In genomic region chr22:48819991-48820390, GRCh38 we compare ENCODE assay signal across 29 cellular contexts.
"Had no signal": no experiment of that assay in that cellular context is flagged by ENCODE, and none has a peak within 500 bp of the region (broad histone marks: within the 10 kb centered on the region; RNA-seq: fewer than 3 reads in every experiment).

No MANE protein-coding gene starts in this region.

- H3K4me1 Mint-ChIP-seq: activated B cell treated with CpG ODN at 0.5 μM for 24 hours; activated CD4-positive, alpha-beta T cell treated with anti-CD3 and anti-CD28 coated beads, Interleukin-2, amount 10 ng/mL, durations not matched to agents 24 days and 14 days; activated CD8-positive, alpha-beta memory T cell treated with anti-CD3 and anti-CD28 coated beads, Interleukin-2, amount 10 ng/mL, durations not matched to agents 7 days and 5 days; activated naive CD8-positive, alpha-beta T cell treated with anti-CD3 and anti-CD28 coated beads, Interleukin-2, amount 10 ng/mL, durations not matched to agents 7 days and 5 days had no signal

- H3K27ac ChIP-seq: adrenal gland, breast epithelium, SJSA1 had no signal

- H3K4me3 Mint-ChIP-seq: activated B cell treated with CpG ODN at 0.5 μM for 24 hours; activated CD4-positive, alpha-beta T cell treated with anti-CD3 and anti-CD28 coated beads, Interleukin-2, amount 10 ng/mL, durations not matched to agents 24 days and 14 days; activated CD8-positive, alpha-beta memory T cell treated with anti-CD3 and anti-CD28 coated beads, Interleukin-2, amount 10 ng/mL, durations not matched to agents 7 days and 5 days; activated naive CD8-positive, alpha-beta T cell treated with anti-CD3 and anti-CD28 coated beads, Interleukin-2, amount 10 ng/mL, durations not matched to agents 7 days and 5 days; activated T-cell treated with anti-CD3 and anti-CD28 coated beads, Interleukin-2, amount 50 U/mL, for 24 hours; activated T-helper 1 cell treated with anti-CD3 and anti-CD28 coated beads, Interleukin-12 subunit alpha, Interleukin-12 subunit beta, Interleukin-2, Interleukin-4 antibody, amounts not matched to agents 30 ng/mL and 10 ng/mL and 1 ng/mL, durations not matched to agents 14 hours and 24 hours and 36 hours; T-helper 2 cell treated with Interferon-gamma antibody and Interleukin-4, amounts not matched to agents 5 μg/mL and 100 μg/mL, for 36 hours had no signal

- H3K36me3 Mint-ChIP-seq: activated CD8-positive, alpha-beta memory T cell treated with anti-CD3 and anti-CD28 coated beads, Interleukin-2, amount 10 ng/mL, durations not matched to agents 7 days and 5 days; activated naive CD8-positive, alpha-beta T cell treated with anti-CD3 and anti-CD28 coated beads, Interleukin-2, amount 10 ng/mL, durations not matched to agents 7 days and 5 days had no signal

- H3K27me3 Mint-ChIP-seq: activated CD4-positive, alpha-beta T cell treated with anti-CD3 and anti-CD28 coated beads, Interleukin-2, amount 10 ng/mL, durations not matched to agents 24 days and 14 days; activated CD8-positive, alpha-beta memory T cell treated with anti-CD3 and anti-CD28 coated beads, Interleukin-2, amount 10 ng/mL, durations not matched to agents 7 days and 5 days; activated naive CD8-positive, alpha-beta T cell treated with anti-CD3 and anti-CD28 coated beads, Interleukin-2, amount 10 ng/mL, durations not matched to agents 7 days and 5 days had no signal

- H3K27me3 ChIP-seq: SJSA1 had no signal

- H3K4me1 ChIP-seq: adrenal gland, breast epithelium, SJSA1 had no signal

- H3K27ac Mint-ChIP-seq: activated B cell treated with CpG ODN at 0.5 μM for 24 hours; activated CD4-positive, alpha-beta T cell treated with anti-CD3 and anti-CD28 coated beads, Interleukin-2, amount 10 ng/mL, durations not matched to agents 24 days and 14 days; activated CD8-positive, alpha-beta memory T cell treated with anti-CD3 and anti-CD28 coated beads, Interleukin-2, amount 10 ng/mL, durations not matched to agents 7 days and 5 days; activated naive CD8-positive, alpha-beta T cell treated with anti-CD3 and anti-CD28 coated beads, Interleukin-2, amount 10 ng/mL, durations not matched to agents 7 days and 5 days; activated T-cell treated with anti-CD3 and anti-CD28 coated beads, Interleukin-2, amount 50 U/mL, for 24 hours; activated T-helper 1 cell treated with anti-CD3 and anti-CD28 coated beads, Interleukin-12 subunit alpha, Interleukin-12 subunit beta, Interleukin-2, Interleukin-4 antibody, amounts not matched to agents 30 ng/mL and 10 ng/mL and 1 ng/mL, durations not matched to agents 14 hours and 24 hours and 36 hours; T-helper 2 cell treated with Interferon-gamma antibody and Interleukin-4, amounts not matched to agents 5 μg/mL and 100 μg/mL, for 36 hours had no signal

- DNase-seq: activated B cell treated with CpG ODN at 0.5 μM for 24 hours; activated CD4-positive, alpha-beta T cell treated with anti-CD3 and anti-CD28 coated beads for 1 hour; activated CD4-positive, alpha-beta T cell treated with anti-CD3 and anti-CD28 coated beads, Interleukin-2, amount 10 ng/mL, durations not matched to agents 24 days and 14 days; activated CD4-positive, alpha-beta T cell treated with anti-CD3 and anti-CD28 coated beads, Interleukin-2, amount 50 U/mL, for 48 hours; activated CD8-positive, alpha-beta memory T cell treated with anti-CD3 and anti-CD28 coated beads, Interleukin-2, amount 10 ng/mL, durations not matched to agents 7 days and 5 days; activated gamma-delta T cell; activated naive CD4-positive, alpha-beta T cell treated with anti-CD3 and anti-CD28 coated beads, Interleukin-2, amount 50 U/mL, for 16 hours; activated naive CD8-positive, alpha-beta T cell treated with anti-CD3 and anti-CD28 coated beads, Interleukin-2, amount 10 ng/mL, durations not matched to agents 7 days and 5 days; adrenal gland; anterior cingulate cortex; caudate nucleus; IMR-90; Kasumi-1; KBM-7; NCI-H1092; NCI-H1417 treated with DMSO at 0.1 percent for 48 hours; NCI-H1694; NCI-H2029; NCI-H446 treated with DMSO at 0.1 percent for 48 hours; NCI-H524 treated with DMSO at 0.1 percent for 48 hours; NCI-H82; PC-3; SHP77; SW 1271 had no signal

- H3K36me3 ChIP-seq: adrenal gland, breast epithelium, SJSA1 had no signal

- H3K9me3 ChIP-seq: adrenal gland, SJSA1 had no signal

- H3K4me3 ChIP-seq: adrenal gland, breast epithelium, SJSA1 had no signal

- H3K9me3 Mint-ChIP-seq: activated B cell treated with CpG ODN at 0.5 μM for 24 hours; activated CD4-positive, alpha-beta T cell treated with anti-CD3 and anti-CD28 coated beads, Interleukin-2, amount 10 ng/mL, durations not matched to agents 24 days and 14 days; activated naive CD8-positive, alpha-beta T cell treated with anti-CD3 and anti-CD28 coated beads, Interleukin-2, amount 10 ng/mL, durations not matched to agents 7 days and 5 days; activated T-cell treated with anti-CD3 and anti-CD28 coated beads, Interleukin-2, amount 50 U/mL, for 24 hours; activated T-helper 1 cell treated with anti-CD3 and anti-CD28 coated beads, Interleukin-12 subunit alpha, Interleukin-12 subunit beta, Interleukin-2, Interleukin-4 antibody, amounts not matched to agents 30 ng/mL and 10 ng/mL and 1 ng/mL, durations not matched to agents 14 hours and 24 hours and 36 hours; T-helper 2 cell treated with Interferon-gamma antibody and Interleukin-4, amounts not matched to agents 5 μg/mL and 100 μg/mL, for 36 hours had no signal
